In the genomic region with DNA sequence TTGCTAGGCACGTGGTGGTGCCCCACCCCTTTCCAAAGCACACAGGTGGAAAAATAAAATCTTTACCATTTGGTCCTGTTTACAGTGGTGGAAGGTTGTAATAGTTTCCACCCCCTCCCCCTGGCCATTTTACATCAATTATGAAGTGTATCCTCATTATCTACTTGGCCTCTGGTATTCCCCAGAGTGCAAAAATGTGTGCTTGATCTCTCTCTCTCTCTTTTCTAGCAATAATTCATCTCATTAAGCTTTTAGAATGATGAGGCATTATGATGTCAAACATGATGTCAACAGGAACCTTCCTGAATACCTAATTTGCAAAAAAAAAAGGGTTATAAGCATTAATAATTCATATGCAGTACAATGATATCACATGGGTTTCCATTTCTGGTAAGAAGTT, we compare ENCODE assay signal across 15 cellular contexts. TPM values are rescaled to one million over a fixed set of nuclear protein-coding genes. Genes with fewer than 3 reads are reported as not detected.
A peak's percentile ranks its signal among the peaks of the same experiment; 100 is the strongest.
DNase-seq lines count a peak whose midpoint lies in the region; ATAC-seq and TF ChIP-seq lines count a peak whose summit lies in the region.
"Had no signal": no experiment of that assay in that cellular context is flagged by ENCODE, and none has a peak within 500 bp of the region (broad histone marks: within the 10 kb centered on the region; RNA-seq: fewer than 3 reads in every experiment).

No MANE protein-coding gene starts in this region.

- peaks cover 69% of the 10 kb centered on the region for H3K27me3 Mint-ChIP-seq in activated T-helper 17 cell treated with anti-CD3 and anti-CD28 coated beads, Interleukin-2, amount 50 U/mL, for 72 hours

- intact Hi-C loops in A673 (cut with micrococcal nuclease; ENCODE audit: unreplicated experiment) = no loop called here

- CTCF ChIA-PET in A673 (lab: Charles Lee) = no interaction called here

- no peak overlapping the region for H3K4me3 Mint-ChIP-seq in activated T-helper 17 cell treated with anti-CD3 and anti-CD28 coated beads, Interleukin-2, amount 50 U/mL, for 72 hours
- H3K4me3 Mint-ChIP-seq: CD4-positive, CD25-positive, alpha-beta regulatory T cell had no signal

- H3K27ac Mint-ChIP-seq in activated T-helper 17 cell treated with anti-CD3 and anti-CD28 coated beads, Interleukin-2, amount 50 U/mL, for 72 hours = no peak overlapping the region

- H3K36me3 ChIP-seq in A673 (ENCODE audit: insufficient read depth, low read length, poor library complexity, severe bottlenecking) = no peaks in the 10 kb centered on the region
- no peaks in the 10 kb centered on the region for H3K36me3 ChIP-seq in endocrine pancreas (ENCODE audit: control insufficient read depth, insufficient read depth, low read length)
- H3K36me3 ChIP-seq: BLaER1 treated with 17β-estradiol and CSF1 and Interleukin-3, amounts not matched to agents 10 nM and 100 nM had no signal

- DNase-seq in NCI-H146 (lab: John Stamatoyannopoulos, UW) (peak; percentile 3), NCI-H146 treated with DMSO at 0.1 percent for 48 hours (lab: John Stamatoyannopoulos, UW; ENCODE audit: unreplicated experiment) (no peak), A673 (ENCODE audit: low spot score) (peak; percentile 32), NCI-H69 (lab: John Stamatoyannopoulos, UW) (peak; percentile 98), NCI-H2227 (lab: John Stamatoyannopoulos, UW; ENCODE audit: unreplicated experiment) (no peak)
- DNase-seq: 8988T; ACHN; CD4-positive, CD25-positive, alpha-beta regulatory T cell; DMS79; HCEC 1CT had no signal

- TF ChIP-seq CTCF in A673 (conservative IDR thresholded peaks at IDR 0.05; ENCODE audit: low read depth, low read length) = no peak

- H3K36me3 Mint-ChIP-seq in activated T-helper 17 cell treated with anti-CD3 and anti-CD28 coated beads, Interleukin-2, amount 50 U/mL, for 72 hours (ENCODE audit: low read depth) = peaks cover 6% of the 10 kb centered on the region
- H3K36me3 Mint-ChIP-seq: CD4-positive, CD25-positive, alpha-beta regulatory T cell had no signal

- H3K9me3 Mint-ChIP-seq in activated T-helper 17 cell treated with anti-CD3 and anti-CD28 coated beads, Interleukin-2, amount 50 U/mL, for 72 hours = no peaks in the 10 kb centered on the region

- H3K9ac ChIP-seq in endocrine pancreas (ENCODE audit: control insufficient read depth, insufficient read depth, low read length) = no peak overlapping the region
- H3K9ac ChIP-seq: BLaER1 treated with 17β-estradiol and CSF1 and Interleukin-3, amounts not matched to agents 10 nM and 100 nM had no signal

- no peak overlapping the region for H3K27ac ChIP-seq in A673 (ENCODE audit: low read depth, low read length, poor library complexity, severe bottlenecking)
- H3K27ac ChIP-seq: BLaER1 treated with 17β-estradiol and CSF1 and Interleukin-3, amounts not matched to agents 10 nM and 100 nM; HL-60 had no signal

- peaks cover 13% of the 10 kb centered on the region for H3K4me1 ChIP-seq in A673 (ENCODE audit: insufficient read depth, low read length, poor library complexity, severe bottlenecking)
- H3K4me1 ChIP-seq in endocrine pancreas (ENCODE audit: control insufficient read depth, insufficient read depth, low read length) = peaks cover 10% of the 10 kb centered on the region

- H3K9me3 ChIP-seq in A673 (ENCODE audit: low read depth, low read length, poor library complexity, severe bottlenecking) (no peaks in the 10 kb centered on the region), endocrine pancreas (ENCODE audit: control insufficient read depth, low read length) (no peaks in the 10 kb centered on the region)

- H3K4me1 Mint-ChIP-seq in activated T-helper 17 cell treated with anti-CD3 and anti-CD28 coated beads, Interleukin-2, amount 50 U/mL, for 72 hours = no peaks in the 10 kb centered on the region

- ATAC-seq in activated T-helper 17 cell treated with anti-CD3 and anti-CD28 coated beads, Interleukin-2, amount 50 U/mL, for 72 hours (replicated peaks) = no peak
- ATAC-seq: GM12878 had no signal

- H3K27me3 ChIP-seq in A673 (replicated peaks; ENCODE audit: insufficient read depth, low read depth, low read length, poor library complexity) (peaks cover 37% of the 10 kb centered on the region), endocrine pancreas (ENCODE audit: control insufficient read depth, insufficient read depth, low read length) (no peaks in the 10 kb centered on the region)

- BruUV-seq in A673 (replicated peaks; lab: Mats Ljungman, UMichigan) = no TSS peak

- POLR2A ChIA-PET in A673 (lab: Charles Lee; ENCODE audit: low non-redundant PET) = no interaction called here

- H3K4me3 ChIP-seq in A673 (ENCODE audit: low read depth, low read length, poor library complexity, severe bottlenecking) = no peak overlapping the region
- peak overlapping the region; percentile 77 for H3K4me3 ChIP-seq in endocrine pancreas (ENCODE audit: control insufficient read depth, insufficient read depth, low read length)
- H3K4me3 ChIP-seq: BLaER1 treated with 17β-estradiol and CSF1 and Interleukin-3, amounts not matched to agents 10 nM and 100 nM; GM12878 had no signal

RNA-seq across cellular contexts. Expression of gene PDE8B, which starts 3.1 kb away (rescaled TPM):
- 0.69 and 0.85 TPM in 2 replicates for total RNA-seq in A673 (2021)
- total RNA-seq in activated T-helper 17 cell treated with anti-CD3 and anti-CD28 coated beads, Interleukin-2, amount 50 U/mL, for 72 hours = not detected
- total RNA-seq: CD4-positive, CD25-positive, alpha-beta regulatory T cell had no signal

Comparison
In these comparisons a context has a peak if more than half of its experiments do, and no peak if none do; other contexts are left out.
1. DNase-seq: peak in NCI-H146 (single experiment), A673 (single experiment) and NCI-H69 (single experiment); none in NCI-H146 treated with DMSO at 0.1 percent for 48 hours (single experiment) and NCI-H2227 (single experiment).